Comparison of ENCODE assay signal across 20 cellular contexts in the genomic region with DNA sequence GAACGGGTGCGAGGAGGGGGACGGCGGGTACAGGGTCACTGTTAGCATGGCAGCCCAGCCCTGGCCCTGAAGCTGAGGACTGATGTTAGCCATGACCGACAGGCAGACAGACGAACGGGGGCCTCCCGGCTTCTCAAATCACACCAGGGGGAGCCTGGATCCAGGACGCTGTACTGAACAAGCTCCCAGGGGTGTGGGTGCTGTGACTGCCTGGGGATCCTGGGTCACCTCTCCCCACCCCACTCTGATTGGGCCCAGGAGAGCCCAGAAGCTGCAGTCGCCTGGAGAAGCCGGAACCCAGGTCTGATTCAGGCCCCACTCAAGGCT.
"Had no signal": no experiment of that assay in that cellular context is flagged by ENCODE, and none has a peak within 500 bp of the region (broad histone marks: within the 10 kb centered on the region; RNA-seq: fewer than 3 reads in every experiment).

No MANE protein-coding gene starts in this region.

- H3K27me3 ChIP-seq: adrenal gland, Peyer's patch, SJCRH30 had no signal

- DNase-seq: activated CD4-positive, alpha-beta T cell treated with anti-CD3 and anti-CD28 coated beads for 4 hours; activated CD8-positive, alpha-beta memory T cell treated with anti-CD3 and anti-CD28 coated beads, Interleukin-2, amount 50 U/mL, for 4 hours; activated CD8-positive, alpha-beta T cell treated with anti-CD3 and anti-CD28 coated beads for 36 hours; activated naive CD4-positive, alpha-beta T cell; activated T-cell treated with anti-CD3 and anti-CD28 coated beads, Interleukin-2, amount 50 U/mL, for 72 hours; anterior cingulate cortex; Karpas-422; MM.1S; NCI-H1105 treated with DMSO at 0.1 percent for 48 hours; NCI-H146; NCI-H187 treated with DMSO at 0.1 percent for 48 hours; NCI-H2081 treated with DMSO at 0.1 percent for 48 hours; NCI-H446; NCI-H524; SJCRH30 had no signal

- H3K27ac ChIP-seq: adrenal gland, Peyer's patch, RWPE1, SJCRH30 had no signal

- H3K4me3 ChIP-seq: adrenal gland, K562, Peyer's patch, SJCRH30 had no signal

- H3K36me3 ChIP-seq: adrenal gland, Peyer's patch, SJCRH30 had no signal

- H3K9me3 ChIP-seq: adrenal gland, Peyer's patch, SJCRH30 had no signal

- ATAC-seq: activated CD4-positive, CD25-positive, alpha-beta regulatory T cell treated with anti-CD3 and anti-CD28 coated beads, Interleukin-2, amount 50 U/mL, for 24 hours; activated CD8-positive, alpha-beta T cell treated with anti-CD3 and anti-CD28 coated beads for 36 hours; activated T-cell treated with anti-CD3 and anti-CD28 coated beads, Interleukin-2, amount 50 U/mL, for 72 hours; K562 had no signal

- H3K4me1 ChIP-seq: Peyer's patch had no signal
